In genomic region chr1:56189946-56190920, GRCh38 we compare ENCODE assay signal across 12 cellular contexts.
A peak's percentile ranks its signal among the peaks of the same experiment; 100 is the strongest.
DNase-seq lines count a peak whose midpoint lies in the region; ATAC-seq, FAIRE-seq and TF ChIP-seq lines count a peak whose summit lies in the region.
"Had no signal": no experiment of that assay in that cellular context is flagged by ENCODE, and none has a peak within 500 bp of the region (broad histone marks: within the 10 kb centered on the region; RNA-seq: fewer than 3 reads in every experiment).

No MANE protein-coding gene starts in this region.

- peaks cover 14% of the 10 kb centered on the region for H3K4me1 ChIP-seq in lower lobe of right lung
- H3K4me1 ChIP-seq in ascending aorta, result no peaks in the 10 kb centered on the region
- H3K4me1 ChIP-seq: Caco-2, parathyroid adenoma had no signal

- H3K27me3 ChIP-seq in bronchial epithelial cell (ENCODE audit: control insufficient read depth, insufficient read depth, low read length) (no peaks in the 10 kb centered on the region), lower lobe of right lung (ENCODE audit: low read depth) (no peaks in the 10 kb centered on the region), ascending aorta (no peaks in the 10 kb centered on the region)

- H3K27ac ChIP-seq in lower lobe of right lung (no peak overlapping the region), ascending aorta (no peak overlapping the region)
- H3K27ac ChIP-seq: parathyroid adenoma had no signal

- intact Hi-C loops in lower lobe of right lung (cut with DNase I), result no loop called here
- intact Hi-C loops in left colon (cut with DNase I, micrococcal nuclease), result no loop called here
- intact Hi-C loops in ascending aorta (cut with DNase I), result no loop called here

- no peaks in the 10 kb centered on the region for H3K36me3 ChIP-seq in bronchial epithelial cell (ENCODE audit: control insufficient read depth, insufficient read depth, low read length)
- H3K36me3 ChIP-seq in lower lobe of right lung, result no peaks in the 10 kb centered on the region
- H3K36me3 ChIP-seq in ascending aorta, result no peaks in the 10 kb centered on the region

- H3K9me3 ChIP-seq in lower lobe of right lung, result no peaks in the 10 kb centered on the region
- no peaks in the 10 kb centered on the region for H3K9me3 ChIP-seq in ascending aorta
- H3K9me3 ChIP-seq: Caco-2 had no signal

- ATAC-seq in lower lobe of right lung, result no peak
- ATAC-seq in HG03097 (IDR thresholded peaks at IDR 0.05; ENCODE audit: low FRiP score, unreplicated experiment), result no peak
- ATAC-seq in left colon, result no peak
- ATAC-seq: K562 had no signal

- FAIRE-seq in bronchial epithelial cell (lab: Jason Lieb, UNC), result no peak
- FAIRE-seq: K562 had no signal

- H3K4me3 ChIP-seq in AG10803 (ENCODE audit: low read length) (no peak overlapping the region), bronchial epithelial cell (ENCODE audit: low read depth, low read length) (no peak overlapping the region), lower lobe of right lung (no peak overlapping the region), ascending aorta (no peak overlapping the region)
- H3K4me3 ChIP-seq: K562 had no signal

- TF ChIP-seq CTCF in AG10803 (conservative IDR thresholded peaks at IDR 0.05; ENCODE audit: low read length) (peak; percentile 38), bronchial epithelial cell (IDR thresholded peaks at IDR 0.05; ENCODE audit: insufficient read depth, low read length, severe bottlenecking) (peak; percentile 18), lower lobe of right lung (IDR thresholded peaks at IDR 0.05) (peak; percentile 50), ascending aorta (IDR thresholded peaks at IDR 0.05) (no peak)

- DNase-seq in AG10803 (ENCODE audit: low read depth) (no peak), HT-29 (ENCODE audit: low spot score) (peak; percentile 7), bronchial epithelial cell (ENCODE audit: low read depth) (no peak), lower lobe of right lung (no peak), left colon (no peak), NCI-H2081 (lab: John Stamatoyannopoulos, UW) (no peak), ascending aorta (ENCODE audit: low spot score in 2 of 2) (no peak)
- DNase-seq: Caco-2; NK-92 treated with Interleukin-12 subunit alpha and Interleukin-12 subunit beta, amount 100 ng/mL, for 24 hours had no signal

Comparison
In these comparisons a context has a peak if more than half of its experiments do, and no peak if none do; other contexts are left out.
1. CTCF ChIP-seq: peak in AG10803 (single experiment), bronchial epithelial cell (single experiment) and lower lobe of right lung (single experiment); none in ascending aorta (0 of 3).